In the genomic region with DNA sequence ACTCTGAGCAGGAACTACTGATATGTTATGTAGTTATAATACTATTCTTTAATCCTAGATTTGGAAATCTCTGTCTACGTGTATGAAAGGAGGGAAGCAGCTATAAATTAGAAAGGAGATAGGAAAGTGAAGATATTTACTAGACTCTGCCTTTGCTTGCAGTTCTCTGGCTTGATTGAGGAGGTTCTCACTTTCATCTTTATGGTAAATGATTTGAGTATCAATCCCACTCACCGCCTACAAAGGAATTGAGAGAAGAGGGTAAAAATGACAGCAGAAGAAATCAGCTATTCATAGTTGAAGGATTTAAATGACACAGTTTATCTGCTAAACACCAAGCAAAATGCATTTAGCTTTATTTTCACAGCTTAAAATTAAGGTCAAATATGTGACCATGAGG, we compare ENCODE assay signal across 22 cellular contexts.
DNase-seq lines count a peak whose midpoint lies in the region; ATAC-seq lines count a peak whose summit lies in the region.
"Had no signal": no experiment of that assay in that cellular context is flagged by ENCODE, and none has a peak within 500 bp of the region (broad histone marks: within the 10 kb centered on the region; RNA-seq: fewer than 3 reads in every experiment).

No MANE protein-coding gene starts in this region.

- peaks cover 24% of the 10 kb centered on the region for H3K4me1 ChIP-seq in mesodermal cell (ENCODE audit: control insufficient read depth, insufficient read depth, low read length, poor library complexity, severe bottlenecking)

- H3K9me3 Mint-ChIP-seq in stimulated activated naive CD8-positive, alpha-beta T cell treated with anti-CD3 and anti-CD28 coated beads, Interleukin-15, Interleukin-2, amounts not matched to agents 100 ng/mL and 50 ng/mL, for 24 hours, result no peaks in the 10 kb centered on the region
- no peaks in the 10 kb centered on the region for H3K9me3 Mint-ChIP-seq in effector memory CD8-positive, alpha-beta T cell
- H3K9me3 Mint-ChIP-seq: immature natural killer cell, neural crest cell had no signal

- H3K4me1 Mint-ChIP-seq in stimulated activated naive CD8-positive, alpha-beta T cell treated with anti-CD3 and anti-CD28 coated beads, Interleukin-15, Interleukin-2, amounts not matched to agents 100 ng/mL and 50 ng/mL, for 24 hours (ENCODE audit: low read depth), result peaks cover 31% of the 10 kb centered on the region
- H3K4me1 Mint-ChIP-seq in effector memory CD8-positive, alpha-beta T cell (ENCODE audit: low read depth in 2 of 2), result peaks cover 2 to 4% of the 10 kb centered on the region in 2 donors
- H3K4me1 Mint-ChIP-seq: immature natural killer cell, neural crest cell had no signal

- no peaks in the 10 kb centered on the region for H3K9me3 ChIP-seq in mesodermal cell (ENCODE audit: control insufficient read depth, low read length)
- H3K9me3 ChIP-seq: thoracic aorta had no signal

- peak overlapping the region; percentile 57 for H3K27ac Mint-ChIP-seq in stimulated activated naive CD8-positive, alpha-beta T cell treated with anti-CD3 and anti-CD28 coated beads, Interleukin-15, Interleukin-2, amounts not matched to agents 100 ng/mL and 50 ng/mL, for 24 hours
- H3K27ac Mint-ChIP-seq in effector memory CD8-positive, alpha-beta T cell, result no peak overlapping the region
- H3K27ac Mint-ChIP-seq: CD4-positive, alpha-beta memory T cell; immature natural killer cell; T-helper 17 cell had no signal

- H3K36me3 Mint-ChIP-seq in stimulated activated naive CD8-positive, alpha-beta T cell treated with anti-CD3 and anti-CD28 coated beads, Interleukin-15, Interleukin-2, amounts not matched to agents 100 ng/mL and 50 ng/mL, for 24 hours (ENCODE audit: low read depth), result no peaks in the 10 kb centered on the region
- H3K36me3 Mint-ChIP-seq in effector memory CD8-positive, alpha-beta T cell (ENCODE audit: insufficient read depth), result no peaks in the 10 kb centered on the region
- H3K36me3 Mint-ChIP-seq: CD4-positive, alpha-beta memory T cell; immature natural killer cell had no signal

- ATAC-seq in stimulated activated naive CD8-positive, alpha-beta T cell treated with anti-CD3 and anti-CD28 coated beads, Interleukin-15, Interleukin-2, amounts not matched to agents 100 U/mL and 50 U/mL, for 24 hours, result no peak
- no peak for ATAC-seq in effector memory CD8-positive, alpha-beta T cell (replicated peaks)
- ATAC-seq: left ventricle myocardium superior, Panc1, T-helper 17 cell had no signal

- H3K4me3 Mint-ChIP-seq in stimulated activated naive CD8-positive, alpha-beta T cell treated with anti-CD3 and anti-CD28 coated beads, Interleukin-15, Interleukin-2, amounts not matched to agents 100 ng/mL and 50 ng/mL, for 24 hours, result no peak overlapping the region
- no peak overlapping the region for H3K4me3 Mint-ChIP-seq in effector memory CD8-positive, alpha-beta T cell
- H3K4me3 Mint-ChIP-seq: CD4-positive, alpha-beta memory T cell; immature natural killer cell; neural crest cell; T-helper 17 cell had no signal

- H3K27me3 Mint-ChIP-seq in stimulated activated naive CD8-positive, alpha-beta T cell treated with anti-CD3 and anti-CD28 coated beads, Interleukin-15, Interleukin-2, amounts not matched to agents 100 ng/mL and 50 ng/mL, for 24 hours, result peaks cover 25% of the 10 kb centered on the region
- peaks cover 35 to 60% of the 10 kb centered on the region in 2 donors for H3K27me3 Mint-ChIP-seq in effector memory CD8-positive, alpha-beta T cell

- H3K4me3 ChIP-seq in mesodermal cell (ENCODE audit: extremely low read depth, insufficient read depth, low read length, poor library complexity, severe bottlenecking), result no peak overlapping the region
- H3K4me3 ChIP-seq: hepatocyte, thoracic aorta had no signal

- WGBS in mesodermal cell (ENCODE audit: insufficient coverage in 2 of 2), 2 experiments, result no CpG with 5 or more reads among the region's 2 CpGs

- peak overlapping the region; percentile 46 for H3K27ac ChIP-seq in mesodermal cell (ENCODE audit: low read depth, low read length, severe bottlenecking)
- H3K27ac ChIP-seq: hepatocyte, thoracic aorta had no signal

- DNase-seq in stimulated activated naive CD8-positive, alpha-beta T cell treated with anti-CD3 and anti-CD28 coated beads, Interleukin-15, Interleukin-2, amounts not matched to agents 100 U/mL and 50 U/mL, for 24 hours, result no peak
- peak; percentile 30 for DNase-seq in amniotic epithelial cell (ENCODE audit: low read depth)
- DNase-seq in effector memory CD8-positive, alpha-beta T cell, result no peak
- DNase-seq in activated effector memory CD4-positive, alpha-beta T cell treated with anti-CD3 and anti-CD28 coated beads, Interleukin-2, amount 50 U/mL, for 16 hours, result no peak
- DNase-seq in foreskin melanocyte, result no peak
- no peak for DNase-seq in NCI-H446 treated with DMSO at 0.1 percent for 48 hours (lab: John Stamatoyannopoulos, UW)
- DNase-seq: activated CD4-positive, alpha-beta T cell treated with anti-CD3 and anti-CD28 coated beads, Interleukin-2, amount 50 U/mL, for 48 hours; CD4-positive, alpha-beta memory T cell; central memory CD4-positive, alpha-beta T cell; dermis blood vessel endothelial cell; immature natural killer cell; left ventricle myocardium superior; NCI-H1105; NCI-H2081 treated with DMSO at 0.1 percent for 48 hours; NK-92 treated with Interleukin-12 subunit alpha and Interleukin-12 subunit beta, amount 100 ng/mL, for 24 hours; T-helper 17 cell had no signal

- H3K36me3 ChIP-seq in mesodermal cell (ENCODE audit: control insufficient read depth, insufficient read depth, low read length), result no peaks in the 10 kb centered on the region
- H3K36me3 ChIP-seq: thoracic aorta had no signal
